Comparison of ENCODE assay signal across 9 cellular contexts in the genomic region with DNA sequence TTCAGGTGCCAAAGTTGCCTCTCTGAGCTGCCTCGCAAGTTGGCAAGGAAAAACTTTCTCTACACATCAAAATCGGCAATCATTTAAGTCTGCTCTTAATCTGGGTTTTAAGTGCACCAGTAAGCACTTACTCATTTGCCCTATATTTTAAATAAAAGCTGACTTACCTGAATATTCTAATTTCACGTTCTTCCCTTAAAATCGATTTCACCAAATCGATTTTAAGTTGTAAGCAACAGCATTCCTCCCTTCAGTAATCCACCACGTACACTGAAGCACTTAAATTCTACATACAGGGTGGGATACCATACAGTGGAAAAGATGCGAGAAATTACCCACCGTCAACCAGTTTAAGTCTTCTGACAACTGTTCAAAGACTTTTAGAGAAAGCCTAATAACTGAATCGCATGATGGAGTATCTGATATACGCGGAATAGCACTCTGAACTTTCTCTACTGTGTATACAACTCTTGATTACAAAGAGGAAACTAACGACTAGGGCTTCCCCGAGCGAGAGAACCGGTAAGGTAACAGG. TPM values are rescaled to one million over a fixed set of nuclear protein-coding genes. Genes with fewer than 3 reads are reported as not detected.
DNase-seq lines count a peak whose midpoint lies in the region; ATAC-seq, FAIRE-seq and TF ChIP-seq lines count a peak whose summit lies in the region.
"Had no signal": no experiment of that assay in that cellular context is flagged by ENCODE, and none has a peak within 500 bp of the region (broad histone marks: within the 10 kb centered on the region; RNA-seq: fewer than 3 reads in every experiment).

No MANE protein-coding gene starts in this region.

- no peak for TF ChIP-seq CTCF in Caco-2 (IDR thresholded peaks at IDR 0.05; ENCODE audit: insufficient read depth in 1 of 2, low read depth in 1 of 2, low read length in 1 of 2, severe bottlenecking in 1 of 2, unreplicated experiment in 1 of 2)
- no peak for TF ChIP-seq CTCF in OCI-LY7 (conservative IDR thresholded peaks at IDR 0.05; ENCODE audit: low read length)
- TF ChIP-seq CTCF in endothelial cell of umbilical vein (IDR thresholded peaks at IDR 0.05; ENCODE audit: extremely low read depth in 1 of 2, insufficient read depth in 1 of 2, low read depth in 1 of 2, low read length in 2 of 2), result no peak
- TF ChIP-seq CTCF in osteocyte (IDR thresholded peaks at IDR 0.05), result no peak

- ATAC-seq in GM21423 (IDR thresholded peaks at IDR 0.05; ENCODE audit: unreplicated experiment) (no peak), HG03460 (IDR thresholded peaks at IDR 0.05; ENCODE audit: unreplicated experiment) (no peak), GM21360 (IDR thresholded peaks at IDR 0.05; ENCODE audit: unreplicated experiment) (no peak)

- no peaks in the 10 kb centered on the region for H3K36me3 ChIP-seq in Caco-2 (ENCODE audit: control insufficient read depth, insufficient read depth, low read length)
- H3K36me3 ChIP-seq in OCI-LY7 (ENCODE audit: insufficient read depth, low read length), result peaks cover 43% of the 10 kb centered on the region
- no peaks in the 10 kb centered on the region for H3K36me3 ChIP-seq in endothelial cell of umbilical vein (ENCODE audit: control insufficient read depth in 2 of 2, extremely low read depth in 1 of 2, insufficient read depth in 2 of 2, low read length in 2 of 2)

- intact Hi-C loops in Caco-2 (cut with micrococcal nuclease; ENCODE audit: unreplicated experiment), result loop anchor here (2.0 to 5.0 kb wide), 2 partner anchors 16 to 53 kb away; no protein-coding TSS in a partner anchor
- intact Hi-C loops in OCI-LY7 (cut with micrococcal nuclease; ENCODE audit: unreplicated experiment), result loop anchor here (1.0 to 5.0 kb wide), 4 partner anchors 54 to 172 kb away; no protein-coding TSS in a partner anchor
- intact Hi-C loops in endothelial cell of umbilical vein (cut with micrococcal nuclease), result loop anchor here (1.0 to 10.0 kb wide), 5 partner anchors 8 to 194 kb away; no protein-coding TSS in a partner anchor

- H3K4me1 ChIP-seq in Caco-2, result 0 out of 2 replicates have a peak, but pooled peaks cover 17% of the 10 kb centered on the region
- H3K4me1 ChIP-seq in OCI-LY7 (ENCODE audit: insufficient read depth, low read length, poor library complexity, severe bottlenecking), result peaks cover 60% of the 10 kb centered on the region
- peaks cover 32% of the 10 kb centered on the region for H3K4me1 ChIP-seq in endothelial cell of umbilical vein (ENCODE audit: control insufficient read depth, extremely low read depth, insufficient read depth, low read length)

- H3K79me2 ChIP-seq in OCI-LY7 (ENCODE audit: insufficient read depth, low read depth, low read length) (peaks cover 83% of the 10 kb centered on the region), endothelial cell of umbilical vein (ENCODE audit: control insufficient read depth, insufficient read depth, low read length) (peaks cover 65% of the 10 kb centered on the region)

- CTCF ChIA-PET in Caco-2 (lab: Charles Lee) (interaction anchor here (0.7 to 1.2 kb wide), 2 partner anchors 25 to 54 kb away, joined by 3 to 4 read pairs; no protein-coding TSS in a partner anchor), OCI-LY7 (lab: Charles Lee; ENCODE audit: unreplicated experiment) (interaction anchor here (1.1 kb wide), 1 partner anchor 22 kb away, joined by 3 read pairs; no protein-coding TSS in a partner anchor), endothelial cell of umbilical vein (lab: Charles Lee) (interaction anchor here (1.0 to 4.6 kb wide), 10 partner anchors 11 to 129 kb away, joined by 4 to 60 read pairs (median 6); a partner anchor contains a TSS)

- no peaks in the 10 kb centered on the region for H3K27me3 Mint-ChIP-seq in Caco-2 (ENCODE audit: insufficient read depth, unreplicated experiment)
- H3K27me3 Mint-ChIP-seq in osteocyte (ENCODE audit: unreplicated experiment), result no peaks in the 10 kb centered on the region

- H4K20me1 ChIP-seq in OCI-LY7 (ENCODE audit: insufficient read depth, low read length) (peaks cover 45% of the 10 kb centered on the region), endothelial cell of umbilical vein (replicated peaks; ENCODE audit: control insufficient read depth, extremely low read depth, insufficient read depth, low read length) (peaks cover 22% of the 10 kb centered on the region)

- no peaks in the 10 kb centered on the region for H3K9me3 ChIP-seq in Caco-2
- no peaks in the 10 kb centered on the region for H3K9me3 ChIP-seq in OCI-LY7 (ENCODE audit: low read length)
- H3K9me3 ChIP-seq in endothelial cell of umbilical vein (replicated peaks; ENCODE audit: control insufficient read depth, insufficient read depth, low read length), result no peaks in the 10 kb centered on the region

- peaks cover 14% of the 10 kb centered on the region for H3K4me1 Mint-ChIP-seq in Caco-2 (ENCODE audit: low read depth, unreplicated experiment)
- H3K4me1 Mint-ChIP-seq in osteocyte (ENCODE audit: unreplicated experiment), result peaks cover 27% of the 10 kb centered on the region

- peak overlapping the region; percentile 89 for H3K27ac ChIP-seq in OCI-LY7 (ENCODE audit: low read depth, low read length, poor library complexity, severe bottlenecking)
- H3K27ac ChIP-seq in endothelial cell of umbilical vein (ENCODE audit: insufficient read depth, low read depth, low read length), result peak overlapping the region; percentile 82

- H3K36me3 Mint-ChIP-seq in Caco-2 (ENCODE audit: insufficient read depth, unreplicated experiment), result peaks cover 23% of the 10 kb centered on the region
- H3K36me3 Mint-ChIP-seq in osteocyte (ENCODE audit: unreplicated experiment), result no peaks in the 10 kb centered on the region

- H3K4me3 Mint-ChIP-seq in Caco-2 (ENCODE audit: unreplicated experiment) (peak overlapping the region; percentile 92), osteocyte (ENCODE audit: unreplicated experiment) (peak overlapping the region; percentile 83)

- POLR2A ChIA-PET in Caco-2 (lab: Charles Lee), result interaction anchor here (0.7 kb wide), 1 partner anchor 37 kb away, joined by 3 read pairs; no protein-coding TSS in a partner anchor
- POLR2A ChIA-PET in OCI-LY7 (lab: Charles Lee), result interaction anchor here (0.6 to 1.2 kb wide), 4 partner anchors 30 to 161 kb away, joined by 3 to 5 read pairs (median 3); no protein-coding TSS in a partner anchor
- POLR2A ChIA-PET in endothelial cell of umbilical vein (lab: Charles Lee), result interaction anchor here (0.6 kb wide), 1 partner anchor 9 kb away, joined by 3 read pairs; no protein-coding TSS in a partner anchor

- FAIRE-seq in endothelial cell of umbilical vein (lab: Jason Lieb, UNC) (no peak), H54 (lab: Jason Lieb, UNC) (no peak)

- H3K4me2 ChIP-seq in OCI-LY7 (ENCODE audit: low read length) (peak overlapping the region; percentile 87), endothelial cell of umbilical vein (ENCODE audit: insufficient read depth, low read length) (peak overlapping the region; percentile 96)

- TF ChIP-seq POLR2A in endothelial cell of umbilical vein (IDR thresholded peaks at IDR 0.05; ENCODE audit: low read depth, low read length), result no peak
- no peak for TF ChIP-seq POLR2A in H54 (IDR thresholded peaks at IDR 0.05; ENCODE audit: low read depth, low read length)

- H3K9ac ChIP-seq in endothelial cell of umbilical vein (replicated peaks; ENCODE audit: extremely low read depth, insufficient read depth, low read length), result peak overlapping the region; percentile 87

- H3K9me3 Mint-ChIP-seq in Caco-2 (ENCODE audit: unreplicated experiment) (no peaks in the 10 kb centered on the region), osteocyte (ENCODE audit: unreplicated experiment) (no peaks in the 10 kb centered on the region)

- H3K9me1 ChIP-seq in endothelial cell of umbilical vein (replicated peaks; ENCODE audit: control insufficient read depth, extremely low read depth, insufficient read depth, low read length), result no peaks in the 10 kb centered on the region

- H3K27me3 ChIP-seq in Caco-2 (replicated peaks; ENCODE audit: control insufficient read depth, insufficient read depth, low read length) (no peaks in the 10 kb centered on the region), endothelial cell of umbilical vein (ENCODE audit: control insufficient read depth in 2 of 2, insufficient read depth in 2 of 2, low read length in 2 of 2) (no peaks in the 10 kb centered on the region)

- H3K4me3 ChIP-seq in Caco-2 (ENCODE audit: low read depth, low read length), result peak overlapping the region; percentile 99
- peak overlapping the region; percentile 89 for H3K4me3 ChIP-seq in OCI-LY7 (ENCODE audit: low read depth, low read length, poor library complexity, severe bottlenecking)
- peak overlapping the region; percentile 55 to 98 (median 88) for H3K4me3 ChIP-seq in endothelial cell of umbilical vein (replicated peaks in 1 of 3; ENCODE audit: insufficient read depth in 1 of 3, low read depth in 1 of 3, low read length in 3 of 3)

- dilution Hi-C loops in endothelial cell of umbilical vein (cut with MboI; ENCODE audit: extremely low pct_ligation_motif_present, low sequenced_read_pairs), result no loop called here

- H3K9me2 ChIP-seq in OCI-LY7 (ENCODE audit: insufficient read depth, low read length), result no peaks in the 10 kb centered on the region

- TSS peak; percentile 35 for BruUV-seq in Caco-2 (replicated peaks; lab: Mats Ljungman, UMichigan)
- TSS peak; percentile 60 for BruUV-seq in OCI-LY7 (replicated peaks; lab: Mats Ljungman, UMichigan)
- TSS peak; percentile 35 for BruUV-seq in endothelial cell of umbilical vein (replicated peaks; lab: Mats Ljungman, UMichigan)

- H2AFZ ChIP-seq in OCI-LY7 (ENCODE audit: low read length) (no peak overlapping the region), endothelial cell of umbilical vein (ENCODE audit: low read depth, low read length) (no peak overlapping the region)

- DNase-seq in Caco-2, result no peak
- DNase-seq in OCI-LY7 (ENCODE audit: low spot score), result no peak
- DNase-seq in endothelial cell of umbilical vein (ENCODE audit: low read depth, low spot score), result no peak
- DNase-seq in osteocyte (ENCODE audit: extremely low spot score, unreplicated experiment), result no peak
- no peak for DNase-seq in H54 (ENCODE audit: insufficient read length, low spot score)
- DNase-seq: GOT3 had no signal

- H3K27ac Mint-ChIP-seq in Caco-2 (ENCODE audit: unreplicated experiment), result peak overlapping the region; percentile 97
- H3K27ac Mint-ChIP-seq in osteocyte (ENCODE audit: unreplicated experiment), result peak overlapping the region; percentile 96

RNA-seq across cellular contexts. Expression of a gene that starts 1.6 kb away (rescaled TPM):
- total RNA-seq in Caco-2 (2022) (70.9 and 71.6 TPM in 2 replicates), OCI-LY7 (2022) (90.3 and 97.4 TPM in 2 replicates), endothelial cell of umbilical vein (61.9 and 62.2 TPM in 2 replicates), osteocyte (68.4 and 69.3 TPM in 2 replicates)
- total RNA-seq in OCI-LY7 (2014; rRNA removed; shearing (Covaris generic)), result 14.1 and 15.1 TPM in 2 replicates
- polyA plus RNA-seq in endothelial cell of umbilical vein, result 5.1 and 8.4 TPM in 2 replicates
- 12.7 and 13.0 TPM in 2 replicates for polyA plus RNA-seq in endothelial cell of umbilical vein (2011; cell fraction: cytosol; rRNA removed)
- polyA plus RNA-seq in endothelial cell of umbilical vein (2011; cell fraction: nucleus; rRNA removed), result 9.2 and 11.3 TPM in 2 replicates
- polyA plus RNA-seq in endothelial cell of umbilical vein (2012), result 55.7 and 63.8 TPM in 2 replicates
- polyA minus RNA-seq in endothelial cell of umbilical vein, result 11.1 and 12.8 TPM in 2 replicates
- polyA minus RNA-seq in endothelial cell of umbilical vein (2011; cell fraction: cytosol; rRNA and poly(A)+ RNA removed), result 21.4 TPM
- polyA minus RNA-seq in endothelial cell of umbilical vein (2011; cell fraction: nucleus; rRNA and poly(A)+ RNA removed), result 13.6 and 17.0 TPM in 2 replicates
